In the genomic region with DNA sequence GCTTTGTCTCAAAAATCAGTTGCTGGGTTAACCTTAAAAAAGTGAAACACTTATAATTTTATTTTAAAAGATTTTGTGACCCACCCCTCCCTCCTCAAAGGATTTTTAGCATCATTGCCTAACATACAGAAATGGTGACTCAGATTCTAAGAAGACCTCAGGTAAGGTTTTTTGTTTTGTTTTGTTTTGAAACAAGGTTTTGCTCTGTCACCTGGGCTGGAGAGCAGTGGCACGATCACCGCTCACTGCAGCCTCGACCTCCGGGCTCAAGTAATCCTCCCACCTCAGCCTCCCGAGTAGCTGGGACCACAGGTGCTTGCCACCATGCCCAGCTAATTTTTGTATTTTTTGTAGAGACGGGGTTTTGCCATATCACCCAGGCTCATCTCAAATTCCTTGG, we compare ENCODE assay signal across 17 cellular contexts.
DNase-seq lines count a peak whose midpoint lies in the region; ATAC-seq and TF ChIP-seq lines count a peak whose summit lies in the region.
"Had no signal": no experiment of that assay in that cellular context is flagged by ENCODE, and none has a peak within 500 bp of the region (broad histone marks: within the 10 kb centered on the region; RNA-seq: fewer than 3 reads in every experiment).

No MANE protein-coding gene starts in this region.

- peak overlapping the region; percentile 86 for H3K27ac Mint-ChIP-seq in activated CD8-positive, alpha-beta memory T cell treated with anti-CD3 and anti-CD28 coated beads, Interleukin-2, amount 10 ng/mL, durations not matched to agents 7 days and 5 days
- H3K27ac Mint-ChIP-seq in CD8-positive, alpha-beta T cell, result peak overlapping the region; percentile 98
- H3K27ac Mint-ChIP-seq in activated naive CD4-positive, alpha-beta T cell treated with anti-CD3 and anti-CD28 coated beads, Interleukin-2, amount 50 U/mL, for 72 hours, result peak overlapping the region; percentile 90 to 92

- no peak overlapping the region for H3K4me3 ChIP-seq in CD8-positive, alpha-beta T cell (ENCODE audit: low read depth, low read length)
- H3K4me3 ChIP-seq in sigmoid colon (no peak overlapping the region), mucosa of descending colon (no peak overlapping the region)
- H3K4me3 ChIP-seq: pancreas, SJCRH30, smooth muscle cell had no signal

- H3K4me1 Mint-ChIP-seq in activated CD8-positive, alpha-beta memory T cell treated with anti-CD3 and anti-CD28 coated beads, Interleukin-2, amount 10 ng/mL, durations not matched to agents 7 days and 5 days, result peaks cover 74% of the 10 kb centered on the region
- H3K4me1 Mint-ChIP-seq in CD8-positive, alpha-beta T cell (ENCODE audit: low read depth), result peaks cover 83% of the 10 kb centered on the region

- H3K4me3 Mint-ChIP-seq in activated CD8-positive, alpha-beta memory T cell treated with anti-CD3 and anti-CD28 coated beads, Interleukin-2, amount 10 ng/mL, durations not matched to agents 7 days and 5 days, result no peak overlapping the region
- peak overlapping the region; percentile 61 for H3K4me3 Mint-ChIP-seq in CD8-positive, alpha-beta T cell
- H3K4me3 Mint-ChIP-seq: stimulated activated naive B cell treated with anti-CD40 and anti-IgM and Interleukin-4, amounts not matched to agents 10 μg/mL and 1 μg/mL and 100 μg/mL, for 72 hours had no signal

- DNase-seq in activated CD8-positive, alpha-beta memory T cell treated with anti-CD3 and anti-CD28 coated beads, Interleukin-2, amount 10 ng/mL, durations not matched to agents 7 days and 5 days, result no peak
- no peak for DNase-seq in activated CD8-positive, alpha-beta memory T cell treated with anti-CD3 and anti-CD28 coated beads, Interleukin-2, amount 50 U/mL, for 48 hours
- peak in 2 of 7 experiments; percentile 41 to 42 for DNase-seq in CD8-positive, alpha-beta T cell
- DNase-seq in activated naive CD4-positive, alpha-beta T cell treated with anti-CD3 and anti-CD28 coated beads, Interleukin-2, amount 50 U/mL, for 72 hours (ENCODE audit: low spot score in 2 of 2), result no peak
- no peak for DNase-seq in sigmoid colon
- DNase-seq in NCI-H526 treated with DMSO at 0.1 percent for 48 hours (lab: John Stamatoyannopoulos, UW), result no peak
- DNase-seq in mucosa of descending colon, result no peak
- no peak for DNase-seq in Ammon's horn (ENCODE audit: low spot score)
- DNase-seq: ACHN; NCI-H1930; NCI-H510A treated with DMSO at 0.1 percent for 48 hours; OCI-M1; pancreas; SJCRH30; stimulated activated naive B cell treated with anti-CD40 and anti-IgM and Interleukin-4, amounts not matched to agents 10 μg/mL and 1 μg/mL and 100 μg/mL, for 72 hours had no signal

- H3K4me1 ChIP-seq in CD8-positive, alpha-beta T cell (ENCODE audit: insufficient read depth, low read length), result peaks cover 99% of the 10 kb centered on the region
- H3K4me1 ChIP-seq in sigmoid colon, result peaks cover 0 to 88% (median 68%) of the 10 kb centered on the region in 4 donors
- peaks cover 14% of the 10 kb centered on the region for H3K4me1 ChIP-seq in mucosa of descending colon (ENCODE audit: low read depth)

- TF ChIP-seq EP300 in sigmoid colon (IDR thresholded peaks at IDR 0.05), result no peak

- CTCF ChIA-PET in activated CD8-positive, alpha-beta memory T cell treated with anti-CD3 and anti-CD28 coated beads, Interleukin-2, amount 10 ng/mL, durations not matched to agents 7 days and 5 days (lab: Charles Lee), result interaction anchor here (1.2 to 1.6 kb wide), 2 partner anchors 13 to 136 kb away, joined by 4 to 6 read pairs; no protein-coding TSS in a partner anchor
- CTCF ChIA-PET in CD8-positive, alpha-beta T cell (lab: Charles Lee), result interaction anchor here (1.3 to 11.3 kb wide), 7 partner anchors 9 to 135 kb away, joined by 3 to 90 read pairs (median 5); partner anchors contain the start of gene RASSF3

- peak overlapping the region; percentile 64 for H3K27ac ChIP-seq in CD8-positive, alpha-beta T cell (ENCODE audit: low read depth, low read length)
- peak overlapping the region in 3 of 4 donors; percentile 79 to 92 (median 81) for H3K27ac ChIP-seq in sigmoid colon
- H3K27ac ChIP-seq: pancreas, SJCRH30 had no signal

- TF ChIP-seq CTCF in CD8-positive, alpha-beta T cell (IDR thresholded peaks at IDR 0.05), result no peak
- no peak for TF ChIP-seq CTCF in sigmoid colon (IDR thresholded peaks at IDR 0.05)
- TF ChIP-seq CTCF in mucosa of descending colon (IDR thresholded peaks at IDR 0.05), result no peak

- no peak for TF ChIP-seq POLR2A in sigmoid colon (IDR thresholded peaks at IDR 0.05)

- no peak for ATAC-seq in activated CD8-positive, alpha-beta memory T cell treated with anti-CD3 and anti-CD28 coated beads, Interleukin-2, amount 10 ng/mL, durations not matched to agents 7 days and 5 days
- ATAC-seq in CD8-positive, alpha-beta T cell, result peak; percentile 39
- ATAC-seq in activated naive CD4-positive, alpha-beta T cell treated with anti-CD3 and anti-CD28 coated beads, Interleukin-2, amount 50 U/mL, for 72 hours, result peak; percentile 7 to 39
- no peak for ATAC-seq in mucosa of descending colon
- ATAC-seq: left lobe of liver; pancreas; stimulated activated naive B cell treated with anti-CD40 and anti-IgM and Interleukin-4, amounts not matched to agents 10 μg/mL and 1 μg/mL and 100 μg/mL, for 72 hours had no signal

- no peaks in the 10 kb centered on the region for H3K27me3 Mint-ChIP-seq in activated CD8-positive, alpha-beta memory T cell treated with anti-CD3 and anti-CD28 coated beads, Interleukin-2, amount 10 ng/mL, durations not matched to agents 7 days and 5 days
- H3K27me3 Mint-ChIP-seq in CD8-positive, alpha-beta T cell (ENCODE audit: low read depth), result no peaks in the 10 kb centered on the region
- H3K27me3 Mint-ChIP-seq: stimulated activated naive B cell treated with anti-CD40 and anti-IgM and Interleukin-4, amounts not matched to agents 10 μg/mL and 1 μg/mL and 100 μg/mL, for 72 hours had no signal

- H3K9me3 Mint-ChIP-seq in activated CD8-positive, alpha-beta memory T cell treated with anti-CD3 and anti-CD28 coated beads, Interleukin-2, amount 10 ng/mL, durations not matched to agents 7 days and 5 days (ENCODE audit: low read depth), result no peaks in the 10 kb centered on the region
- H3K9me3 Mint-ChIP-seq in CD8-positive, alpha-beta T cell, result no peaks in the 10 kb centered on the region
- peaks cover 0 to 5% of the 10 kb centered on the region in 2 donors for H3K9me3 Mint-ChIP-seq in activated naive CD4-positive, alpha-beta T cell treated with anti-CD3 and anti-CD28 coated beads, Interleukin-2, amount 50 U/mL, for 72 hours
- H3K9me3 Mint-ChIP-seq: stimulated activated naive B cell treated with anti-CD40 and anti-IgM and Interleukin-4, amounts not matched to agents 10 μg/mL and 1 μg/mL and 100 μg/mL, for 72 hours had no signal

- H3K36me3 Mint-ChIP-seq in activated CD8-positive, alpha-beta memory T cell treated with anti-CD3 and anti-CD28 coated beads, Interleukin-2, amount 10 ng/mL, durations not matched to agents 7 days and 5 days, result peaks cover 50% of the 10 kb centered on the region
- H3K36me3 Mint-ChIP-seq in CD8-positive, alpha-beta T cell, result peaks cover 44% of the 10 kb centered on the region
- H3K36me3 Mint-ChIP-seq in activated naive CD4-positive, alpha-beta T cell treated with anti-CD3 and anti-CD28 coated beads, Interleukin-2, amount 50 U/mL, for 72 hours, result peaks cover 14 to 44% of the 10 kb centered on the region in 2 donors

- H3K27me3 ChIP-seq in CD8-positive, alpha-beta T cell (ENCODE audit: insufficient read depth, low read length), result no peaks in the 10 kb centered on the region
- H3K27me3 ChIP-seq in sigmoid colon, result no peaks in the 10 kb centered on the region
- H3K27me3 ChIP-seq: pancreas, SJCRH30 had no signal

- 92 to 94% methylated on average over 6 of the region's 6 CpGs for WGBS in sigmoid colon, 2 donors

- intact Hi-C loops in CD8-positive, alpha-beta T cell (cut with DNase I, micrococcal nuclease), result loop anchor here (2.0 to 10.0 kb wide), 4 partner anchors 16 to 280 kb away; partner anchors contain the start of genes RASSF3 (in 2 of the 2) and XPOT (in 1 of the 2)
- intact Hi-C loops in sigmoid colon (cut with DNase I), result loop anchor here (2.0 kb wide), 1 partner anchor 58 kb away; no protein-coding TSS in a partner anchor
- intact Hi-C loops in mucosa of descending colon (cut with DNase I, micrococcal nuclease), result no loop called here

- H3K9me3 ChIP-seq in CD8-positive, alpha-beta T cell (ENCODE audit: low read length), result no peaks in the 10 kb centered on the region
- no peaks in the 10 kb centered on the region for H3K9me3 ChIP-seq in sigmoid colon
- H3K9me3 ChIP-seq in mucosa of descending colon, result no peaks in the 10 kb centered on the region
- H3K9me3 ChIP-seq: pancreas, SJCRH30 had no signal

- H3K36me3 ChIP-seq in CD8-positive, alpha-beta T cell (ENCODE audit: insufficient read depth, low read length), result peaks cover 9% of the 10 kb centered on the region
- peaks cover 0 to 13% (median 0%) of the 10 kb centered on the region in 4 donors for H3K36me3 ChIP-seq in sigmoid colon
- no peaks in the 10 kb centered on the region for H3K36me3 ChIP-seq in mucosa of descending colon (ENCODE audit: low read depth)

- POLR2A ChIA-PET in CD8-positive, alpha-beta T cell (lab: Charles Lee), result interaction anchor here (1.2 to 10.2 kb wide), 8 partner anchors 9 to 484 kb away, joined by 3 to 96 read pairs (median 10); partner anchors contain the start of gene RASSF3

Comparison
In these comparisons a context has a peak if more than half of its experiments do, and no peak if none do; other contexts are left out.
1. ATAC-seq: peak in CD8-positive, alpha-beta T cell (single experiment) and activated naive CD4-positive, alpha-beta T cell treated with anti-CD3 and anti-CD28 coated beads, Interleukin-2, amount 50 U/mL, for 72 hours (2 of 2); none in activated CD8-positive, alpha-beta memory T cell treated with anti-CD3 and anti-CD28 coated beads, Interleukin-2, amount 10 ng/mL, durations not matched to agents 7 days and 5 days (single experiment) and mucosa of descending colon (single experiment).
2. intact Hi-C loops: an anchor here in CD8-positive, alpha-beta T cell (2.0 to 10.0 kb wide) and sigmoid colon (2.0 kb wide); none called in mucosa of descending colon.
3. Peak in every context shown above with its lines, with median percentiles within 50 percentile points of each other: H3K27ac Mint-ChIP-seq.